In the genomic region with DNA sequence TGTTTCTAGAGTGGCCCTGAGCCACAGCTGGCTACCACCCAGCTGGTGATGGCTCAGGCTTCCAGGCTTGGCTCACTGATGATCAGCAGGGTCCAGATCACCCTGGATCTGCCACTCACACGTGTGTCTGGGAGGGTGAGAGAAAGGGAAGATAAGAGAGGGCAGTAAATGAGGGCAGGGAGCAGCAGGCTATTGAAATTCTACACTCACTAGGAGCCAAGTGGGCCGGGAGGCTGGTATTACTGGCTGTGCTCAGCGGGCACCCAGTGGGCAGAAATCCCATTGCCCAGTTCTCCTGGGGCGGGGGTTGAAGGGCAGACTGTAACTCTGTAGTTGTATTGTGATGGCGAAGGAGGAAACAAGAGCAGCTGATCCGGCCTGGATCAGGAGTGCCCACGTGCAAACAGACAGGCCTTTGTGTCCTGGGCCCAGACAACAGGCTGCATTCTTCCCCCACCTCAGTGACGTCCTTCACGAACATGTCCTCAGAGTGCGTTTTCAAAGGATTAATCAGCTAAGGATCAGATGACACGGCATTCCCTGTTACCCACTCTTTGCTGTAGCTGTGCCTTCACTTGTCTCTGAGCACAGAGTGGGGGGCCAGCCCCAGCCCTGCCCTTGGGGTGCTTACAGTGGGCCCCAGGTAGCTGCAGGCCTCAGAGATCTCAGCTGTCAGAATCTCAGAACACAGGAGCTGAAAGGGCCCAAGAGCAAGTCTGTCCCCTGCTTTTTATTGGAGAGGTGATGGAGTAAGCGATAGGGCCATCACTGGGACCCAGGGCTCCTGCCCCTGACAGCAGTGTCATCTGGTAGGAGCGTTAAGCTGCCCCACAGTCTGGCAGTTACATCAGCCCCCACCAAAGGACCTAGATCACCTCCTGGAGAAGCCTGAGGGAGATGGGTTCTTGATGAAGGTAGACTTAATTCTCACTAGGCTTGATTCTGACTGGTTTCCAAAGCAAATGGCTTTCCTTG, we compare ENCODE assay signal across 11 cellular contexts.
DNase-seq lines count a peak whose midpoint lies in the region; ATAC-seq, FAIRE-seq and TF ChIP-seq lines count a peak whose summit lies in the region.
"Had no signal": no experiment of that assay in that cellular context is flagged by ENCODE, and none has a peak within 500 bp of the region (broad histone marks: within the 10 kb centered on the region; RNA-seq: fewer than 3 reads in every experiment).

No MANE protein-coding gene starts in this region.

- no peak for TF ChIP-seq CTCF in bronchial epithelial cell (IDR thresholded peaks at IDR 0.05; ENCODE audit: insufficient read depth, low read length, severe bottlenecking)

- POLR2A ChIA-PET in activated CD4-positive, alpha-beta memory T cell treated with anti-CD3 and anti-CD28 coated beads, Interleukin-2, amount 10 ng/mL, durations not matched to agents 7 days and 5 days (lab: Charles Lee) = interaction anchor here (0.6 kb wide), 1 partner anchor 15 kb away, joined by 3 read pairs; no protein-coding TSS in a partner anchor

- no peaks in the 10 kb centered on the region for H3K36me3 Mint-ChIP-seq in stimulated activated effector memory CD8-positive, alpha-beta T cell treated with anti-CD3 and anti-CD28 coated beads, Interleukin-12 subunit alpha, Interleukin-12 subunit beta, amount 100 ng/mL, for 72 hours
- H3K36me3 Mint-ChIP-seq in activated CD4-positive, alpha-beta memory T cell treated with anti-CD3 and anti-CD28 coated beads, Interleukin-2, amount 10 ng/mL, durations not matched to agents 7 days and 5 days (ENCODE audit: low read depth) = no peaks in the 10 kb centered on the region

- H3K9me3 Mint-ChIP-seq in stimulated activated effector memory CD8-positive, alpha-beta T cell treated with anti-CD3 and anti-CD28 coated beads, Interleukin-12 subunit alpha, Interleukin-12 subunit beta, amount 100 ng/mL, for 72 hours = no peaks in the 10 kb centered on the region
- H3K9me3 Mint-ChIP-seq in activated CD4-positive, alpha-beta memory T cell treated with anti-CD3 and anti-CD28 coated beads, Interleukin-2, amount 10 ng/mL, durations not matched to agents 7 days and 5 days = no peaks in the 10 kb centered on the region

- CTCF ChIA-PET in activated CD4-positive, alpha-beta memory T cell treated with anti-CD3 and anti-CD28 coated beads, Interleukin-2, amount 10 ng/mL, durations not matched to agents 7 days and 5 days (lab: Charles Lee) = no interaction called here

- ATAC-seq in left colon (peak; percentile 89), HG02623 (IDR thresholded peaks at IDR 0.05; ENCODE audit: unreplicated experiment) (no peak), GM19324 (IDR thresholded peaks at IDR 0.05; ENCODE audit: low FRiP score, unreplicated experiment) (no peak), GM21515 (IDR thresholded peaks at IDR 0.05; ENCODE audit: unreplicated experiment) (no peak)
- ATAC-seq in stimulated activated effector memory CD8-positive, alpha-beta T cell treated with anti-CD3 and anti-CD28 coated beads, Interleukin-12 subunit alpha, Interleukin-12 subunit beta, amount 100 ng/mL, for 72 hours = peak; percentile 19

- FAIRE-seq in bronchial epithelial cell (lab: Jason Lieb, UNC) = no peak

- H3K36me3 ChIP-seq in bronchial epithelial cell (ENCODE audit: control insufficient read depth, insufficient read depth, low read length) = no peaks in the 10 kb centered on the region
- H3K36me3 ChIP-seq: upper lobe of left lung had no signal

- DNase-seq in NCI-H1092 treated with DMSO at 0.1 percent for 48 hours (lab: John Stamatoyannopoulos, UW) (peak; percentile 75), bronchial epithelial cell (ENCODE audit: low read depth) (peak; percentile 83), left colon (peak; percentile 52 to 61)
- DNase-seq in stimulated activated effector memory CD8-positive, alpha-beta T cell treated with anti-CD3 and anti-CD28 coated beads, Interleukin-12 subunit alpha, Interleukin-12 subunit beta, amount 100 ng/mL, for 72 hours (ENCODE audit: low spot score in 2 of 2) = peak in 1 of 2 donors; percentile 45
- no peak for DNase-seq in activated CD4-positive, alpha-beta memory T cell treated with anti-CD3 and anti-CD28 coated beads, Interleukin-2, amount 10 ng/mL, durations not matched to agents 7 days and 5 days
- DNase-seq: effector CD4-positive, alpha-beta T cell; NCI-H1417 treated with DMSO at 0.1 percent for 48 hours; upper lobe of left lung had no signal

- H3K4me3 Mint-ChIP-seq in stimulated activated effector memory CD8-positive, alpha-beta T cell treated with anti-CD3 and anti-CD28 coated beads, Interleukin-12 subunit alpha, Interleukin-12 subunit beta, amount 100 ng/mL, for 72 hours = no peak overlapping the region
- H3K4me3 Mint-ChIP-seq in activated CD4-positive, alpha-beta memory T cell treated with anti-CD3 and anti-CD28 coated beads, Interleukin-2, amount 10 ng/mL, durations not matched to agents 7 days and 5 days = no peak overlapping the region

- peaks cover 31% of the 10 kb centered on the region for H3K27me3 Mint-ChIP-seq in activated CD4-positive, alpha-beta memory T cell treated with anti-CD3 and anti-CD28 coated beads, Interleukin-2, amount 10 ng/mL, durations not matched to agents 7 days and 5 days

- intact Hi-C loops in left colon (cut with DNase I, micrococcal nuclease) = no loop called here

- no peaks in the 10 kb centered on the region for H3K27me3 ChIP-seq in bronchial epithelial cell (ENCODE audit: control insufficient read depth, insufficient read depth, low read length)
- H3K27me3 ChIP-seq: upper lobe of left lung had no signal

- no peak overlapping the region for H3K27ac Mint-ChIP-seq in stimulated activated effector memory CD8-positive, alpha-beta T cell treated with anti-CD3 and anti-CD28 coated beads, Interleukin-12 subunit alpha, Interleukin-12 subunit beta, amount 100 ng/mL, for 72 hours
- H3K27ac Mint-ChIP-seq in activated CD4-positive, alpha-beta memory T cell treated with anti-CD3 and anti-CD28 coated beads, Interleukin-2, amount 10 ng/mL, durations not matched to agents 7 days and 5 days = no peak overlapping the region

- no peak overlapping the region for H3K4me3 ChIP-seq in bronchial epithelial cell (ENCODE audit: low read depth, low read length)
- H3K4me3 ChIP-seq: upper lobe of left lung had no signal

- H3K4me1 Mint-ChIP-seq in stimulated activated effector memory CD8-positive, alpha-beta T cell treated with anti-CD3 and anti-CD28 coated beads, Interleukin-12 subunit alpha, Interleukin-12 subunit beta, amount 100 ng/mL, for 72 hours = no peaks in the 10 kb centered on the region
- H3K4me1 Mint-ChIP-seq in activated CD4-positive, alpha-beta memory T cell treated with anti-CD3 and anti-CD28 coated beads, Interleukin-2, amount 10 ng/mL, durations not matched to agents 7 days and 5 days = no peaks in the 10 kb centered on the region

Comparison
In these comparisons a context has a peak if more than half of its experiments do, and no peak if none do; other contexts are left out.
1. ATAC-seq: peak in left colon (single experiment) and stimulated activated effector memory CD8-positive, alpha-beta T cell treated with anti-CD3 and anti-CD28 coated beads, Interleukin-12 subunit alpha, Interleukin-12 subunit beta, amount 100 ng/mL, for 72 hours (single experiment); none in HG02623 (single experiment), GM19324 (single experiment) and GM21515 (single experiment).